In genomic region chr3:187955076-187955952, GRCh38 we compare ENCODE assay signal across 11 cellular contexts.
DNase-seq lines count a peak whose midpoint lies in the region; ATAC-seq and TF ChIP-seq lines count a peak whose summit lies in the region.
"Had no signal": no experiment of that assay in that cellular context is flagged by ENCODE, and none has a peak within 500 bp of the region (broad histone marks: within the 10 kb centered on the region; RNA-seq: fewer than 3 reads in every experiment).

No MANE protein-coding gene starts in this region.

- no peak for ATAC-seq in activated naive CD8-positive, alpha-beta T cell treated with anti-CD3 and anti-CD28 coated beads, Interleukin-2, amount 50 U/mL, for 24 hours
- ATAC-seq in T-cell (replicated peaks in 1 of 4), result no peak

- no peak for TF ChIP-seq CTCF in astrocyte of the spinal cord (IDR thresholded peaks at IDR 0.05; ENCODE audit: low read depth, low read length)
- TF ChIP-seq CTCF in GM20000 (IDR thresholded peaks at IDR 0.05; ENCODE audit: extremely low read depth, missing control alignments), result no peak
- no peak for TF ChIP-seq CTCF in glutamatergic neuron (IDR thresholded peaks at IDR 0.05; ENCODE audit: partially characterized antibody, unreplicated experiment)

- in situ Hi-C loops in astrocyte of the spinal cord (cut with HindIII; ENCODE audit: low sequenced_read_pairs), result no loop called here

- POLR2A ChIA-PET in T-cell (lab: Charles Lee), result no interaction called here

- peak overlapping the region; percentile 49 for H3K27ac Mint-ChIP-seq in activated naive CD8-positive, alpha-beta T cell treated with anti-CD3 and anti-CD28 coated beads, Interleukin-2, amount 50 U/mL, for 24 hours
- H3K27ac Mint-ChIP-seq in activated naive CD8-positive, alpha-beta T cell treated with anti-CD3 and anti-CD28 coated beads for 36 hours, result no peak overlapping the region
- H3K27ac Mint-ChIP-seq in T-cell (peak overlapping the region in 1 of 2 donors; percentile 41), glutamatergic neuron (ENCODE audit: unreplicated experiment) (no peak overlapping the region)
- H3K27ac Mint-ChIP-seq: activated B cell treated with CpG ODN at 0.5 μM for 24 hours, neural progenitor cell had no signal

- H3K36me3 Mint-ChIP-seq in activated naive CD8-positive, alpha-beta T cell treated with anti-CD3 and anti-CD28 coated beads, Interleukin-2, amount 50 U/mL, for 24 hours (ENCODE audit: low read depth), result no peaks in the 10 kb centered on the region
- peaks cover 3% of the 10 kb centered on the region for H3K36me3 Mint-ChIP-seq in activated naive CD8-positive, alpha-beta T cell treated with anti-CD3 and anti-CD28 coated beads for 36 hours
- no peaks in the 10 kb centered on the region for H3K36me3 Mint-ChIP-seq in T-cell
- H3K36me3 Mint-ChIP-seq in glutamatergic neuron (ENCODE audit: unreplicated experiment), result no peaks in the 10 kb centered on the region
- H3K36me3 Mint-ChIP-seq: neural progenitor cell had no signal

- peaks cover 67% of the 10 kb centered on the region for H3K4me1 Mint-ChIP-seq in activated naive CD8-positive, alpha-beta T cell treated with anti-CD3 and anti-CD28 coated beads, Interleukin-2, amount 50 U/mL, for 24 hours
- peaks cover 32% of the 10 kb centered on the region for H3K4me1 Mint-ChIP-seq in activated naive CD8-positive, alpha-beta T cell treated with anti-CD3 and anti-CD28 coated beads for 36 hours
- H3K4me1 Mint-ChIP-seq in T-cell (peaks cover 27 to 45% (median 35%) of the 10 kb centered on the region in 3 donors), glutamatergic neuron (ENCODE audit: low read depth, unreplicated experiment) (no peaks in the 10 kb centered on the region)
- H3K4me1 Mint-ChIP-seq: neural progenitor cell had no signal

- DNase-seq in activated naive CD8-positive, alpha-beta T cell treated with anti-CD3 and anti-CD28 coated beads, Interleukin-2, amount 50 U/mL, for 24 hours, result no peak
- no peak for DNase-seq in activated naive CD8-positive, alpha-beta T cell treated with anti-CD3 and anti-CD28 coated beads for 36 hours
- DNase-seq in astrocyte of the spinal cord (ENCODE audit: low read depth, low spot score) (peak; percentile 87), left kidney (ENCODE audit: low read depth, low spot score) (peak; percentile 32), ureter (ENCODE audit: low spot score) (peak; percentile 55), T-cell (no peak), GM20000 (ENCODE audit: low spot score) (no peak), glutamatergic neuron (no peak)
- DNase-seq: activated B cell treated with CpG ODN at 0.5 μM for 24 hours, transverse colon had no signal

- no peaks in the 10 kb centered on the region for H3K9me3 Mint-ChIP-seq in activated naive CD8-positive, alpha-beta T cell treated with anti-CD3 and anti-CD28 coated beads, Interleukin-2, amount 50 U/mL, for 24 hours
- H3K9me3 Mint-ChIP-seq in activated naive CD8-positive, alpha-beta T cell treated with anti-CD3 and anti-CD28 coated beads for 36 hours, result no peaks in the 10 kb centered on the region
- no peaks in the 10 kb centered on the region for H3K9me3 Mint-ChIP-seq in T-cell
- H3K9me3 Mint-ChIP-seq in glutamatergic neuron (ENCODE audit: unreplicated experiment), result no peaks in the 10 kb centered on the region
- H3K9me3 Mint-ChIP-seq: activated B cell treated with CpG ODN at 0.5 μM for 24 hours, neural progenitor cell had no signal

- no peak overlapping the region for H3K4me3 ChIP-seq in astrocyte of the spinal cord (ENCODE audit: low read depth, low read length)
- H3K4me3 ChIP-seq: neural progenitor cell, transverse colon had no signal

- H3K27me3 Mint-ChIP-seq in activated naive CD8-positive, alpha-beta T cell treated with anti-CD3 and anti-CD28 coated beads, Interleukin-2, amount 50 U/mL, for 24 hours, result no peaks in the 10 kb centered on the region
- no peaks in the 10 kb centered on the region for H3K27me3 Mint-ChIP-seq in activated naive CD8-positive, alpha-beta T cell treated with anti-CD3 and anti-CD28 coated beads for 36 hours
- no peaks in the 10 kb centered on the region for H3K27me3 Mint-ChIP-seq in T-cell
- H3K27me3 Mint-ChIP-seq in glutamatergic neuron (ENCODE audit: unreplicated experiment), result no peaks in the 10 kb centered on the region

- CTCF ChIA-PET in T-cell (lab: Charles Lee), result no interaction called here

- no peak overlapping the region for H3K4me3 Mint-ChIP-seq in activated naive CD8-positive, alpha-beta T cell treated with anti-CD3 and anti-CD28 coated beads, Interleukin-2, amount 50 U/mL, for 24 hours
- no peak overlapping the region for H3K4me3 Mint-ChIP-seq in activated naive CD8-positive, alpha-beta T cell treated with anti-CD3 and anti-CD28 coated beads for 36 hours
- H3K4me3 Mint-ChIP-seq in T-cell (no peak overlapping the region), glutamatergic neuron (ENCODE audit: unreplicated experiment) (no peak overlapping the region)
- H3K4me3 Mint-ChIP-seq: activated B cell treated with CpG ODN at 0.5 μM for 24 hours, neural progenitor cell had no signal

Comparison
In these comparisons a context has a peak if more than half of its experiments do, and no peak if none do; other contexts are left out.
1. DNase-seq: peak in astrocyte of the spinal cord (single experiment), left kidney (single experiment) and ureter (single experiment); none in activated naive CD8-positive, alpha-beta T cell treated with anti-CD3 and anti-CD28 coated beads, Interleukin-2, amount 50 U/mL, for 24 hours (single experiment), activated naive CD8-positive, alpha-beta T cell treated with anti-CD3 and anti-CD28 coated beads for 36 hours (single experiment), T-cell (0 of 34), GM20000 (single experiment) and glutamatergic neuron (single experiment).